In the genomic region with DNA sequence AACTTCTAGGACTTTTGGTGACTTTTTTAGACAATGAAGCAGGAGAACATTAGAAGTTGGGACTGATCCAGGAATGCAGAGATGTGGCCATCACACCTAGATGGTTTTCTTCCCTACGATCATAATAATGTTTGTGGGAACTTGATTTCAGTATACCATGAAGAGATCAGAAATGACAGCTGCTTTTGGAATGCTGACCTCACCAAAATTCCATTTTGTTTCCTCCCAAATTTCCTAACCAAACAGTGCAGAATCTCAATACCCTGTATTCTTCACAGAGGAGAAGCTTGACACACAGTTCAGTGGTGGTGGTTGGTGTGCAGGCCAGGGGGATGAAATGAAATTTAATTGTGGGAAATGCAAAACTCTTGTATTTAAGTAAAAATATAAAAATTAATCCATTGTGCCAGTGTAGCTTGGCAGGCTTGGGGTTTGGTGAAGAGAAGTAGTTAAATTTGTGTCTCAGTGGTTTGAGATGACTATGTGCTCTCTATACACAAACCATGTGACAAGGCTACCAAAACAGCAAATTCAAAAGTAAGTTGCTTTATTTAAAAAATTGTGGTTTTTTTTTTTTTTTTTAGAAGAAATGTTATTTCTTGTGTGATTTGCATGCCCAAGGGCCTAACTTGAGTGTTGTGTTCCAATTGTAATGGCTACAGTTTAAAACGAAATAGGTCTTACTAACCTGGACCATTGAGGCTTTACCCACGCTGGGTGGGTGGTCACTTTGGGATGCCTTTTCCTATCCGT, we compare ENCODE assay signal across 14 cellular contexts.
DNase-seq lines count a peak whose midpoint lies in the region; ATAC-seq and TF ChIP-seq lines count a peak whose summit lies in the region.
"Had no signal": no experiment of that assay in that cellular context is flagged by ENCODE, and none has a peak within 500 bp of the region (broad histone marks: within the 10 kb centered on the region; RNA-seq: fewer than 3 reads in every experiment).

No MANE protein-coding gene starts in this region.

- in situ Hi-C loops in GM23248 (cut with MboI): no loop called here

- H3K4me3 ChIP-seq in GM23248 (no peak overlapping the region), epithelial cell of esophagus (ENCODE audit: low read length) (no peak overlapping the region)

- ATAC-seq in HG03460 (IDR thresholded peaks at IDR 0.05; ENCODE audit: unreplicated experiment) (peak; percentile 48), HG03571 (IDR thresholded peaks at IDR 0.05; ENCODE audit: unreplicated experiment) (no peak), HG02571 (IDR thresholded peaks at IDR 0.05; ENCODE audit: unreplicated experiment) (no peak)

- no peaks in the 10 kb centered on the region for H4K20me1 ChIP-seq in GM23248 (ENCODE audit: insufficient read depth)

- no peak overlapping the region for H2AFZ ChIP-seq in GM23248

- no peak overlapping the region for H3K27ac ChIP-seq in GM23248
- H3K27ac ChIP-seq: neutrophil had no signal

- H3K9ac ChIP-seq in GM23248: no peak overlapping the region

- peak; percentile 41 for DNase-seq in ELR (ENCODE audit: low read depth)
- DNase-seq in GM23248: peak; percentile 23
- DNase-seq in epithelial cell of esophagus (ENCODE audit: low read depth): peak; percentile 18
- no peak for DNase-seq in medulla oblongata (ENCODE audit: extremely low spot score)
- no peak for DNase-seq in LoVo (ENCODE audit: low spot score)
- DNase-seq: effector memory CD8-positive, alpha-beta T cell; NCI-H146; NCI-H526 treated with DMSO at 0.1 percent for 48 hours; SHP77 treated with DMSO at 0.1 percent for 48 hours; stimulated activated CD8-positive, alpha-beta memory T cell treated with anti-CD3 and anti-CD28 coated beads, Interleukin-4, amount 100 ng/mL, for 48 hours had no signal

- no peaks in the 10 kb centered on the region for H3K9me3 ChIP-seq in GM23248 (ENCODE audit: low read depth)
- H3K9me3 ChIP-seq: neutrophil had no signal

- TF ChIP-seq CTCF in epithelial cell of esophagus (IDR thresholded peaks at IDR 0.05; ENCODE audit: insufficient read depth, low read depth, low read length, missing control alignments): no peak

- WGBS in GM23248 (ENCODE audit: low coverage in 1 of 2, low lambda C conversion rate in 2 of 2, missing lambda C conversion rate in 2 of 2), 2 experiments: 65 to 81% methylated on average over 4 of the region's 4 CpGs

- H3F3A ChIP-seq in GM23248 (ENCODE audit: insufficient read depth): peaks cover 6% of the 10 kb centered on the region; the same call in 1 of the 2 replicates

- H3K4me1 ChIP-seq in GM23248 (ENCODE audit: insufficient read depth): peaks cover 26% of the 10 kb centered on the region

- no peaks in the 10 kb centered on the region for H3K27me3 ChIP-seq in GM23248 (replicated peaks; ENCODE audit: insufficient read depth)
- H3K27me3 ChIP-seq: neutrophil had no signal

- H3K79me2 ChIP-seq in GM23248 (ENCODE audit: insufficient read depth): no peaks in the 10 kb centered on the region

- no peak overlapping the region for H3K4me2 ChIP-seq in GM23248 (ENCODE audit: unreplicated experiment)

- H3K9me2 ChIP-seq in GM23248 (ENCODE audit: insufficient read depth): no peaks in the 10 kb centered on the region

- H3K36me3 ChIP-seq in GM23248 (ENCODE audit: low read depth): no peaks in the 10 kb centered on the region
- H3K36me3 ChIP-seq: neutrophil had no signal

Comparison
In these comparisons a context has a peak if more than half of its experiments do, and no peak if none do; other contexts are left out.
1. DNase-seq: peak in ELR (single experiment), GM23248 (single experiment) and epithelial cell of esophagus (single experiment); none in medulla oblongata (single experiment) and LoVo (single experiment).